Comparison of ENCODE assay signal across 22 cellular contexts in the genomic region with DNA sequence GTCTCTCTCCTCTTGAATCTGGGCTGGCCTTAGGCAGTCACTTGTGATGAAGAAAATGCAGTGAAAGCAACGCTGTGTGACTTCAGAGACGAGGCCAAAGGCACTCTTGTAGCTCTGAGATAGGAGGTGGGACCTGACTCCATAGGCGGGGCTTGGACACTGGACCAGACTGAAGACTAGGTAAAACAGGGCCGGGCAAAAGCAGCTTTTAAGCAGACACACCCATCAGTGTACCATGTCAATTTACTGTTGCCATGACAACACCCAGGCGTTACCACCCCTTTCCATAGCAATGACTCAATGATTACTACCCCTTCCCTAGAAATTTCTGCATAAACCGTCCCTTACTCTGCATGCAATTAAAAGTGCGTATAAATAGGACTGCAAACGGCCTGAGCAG. TPM values are rescaled to one million over a fixed set of nuclear protein-coding genes. Genes with fewer than 3 reads are reported as not detected.
DNase-seq lines count a peak whose midpoint lies in the region; ATAC-seq and TF ChIP-seq lines count a peak whose summit lies in the region.
"Had no signal": no experiment of that assay in that cellular context is flagged by ENCODE, and none has a peak within 500 bp of the region (broad histone marks: within the 10 kb centered on the region; RNA-seq: fewer than 3 reads in every experiment).

No MANE protein-coding gene starts in this region.

- DNase-seq in DMS53 (lab: John Stamatoyannopoulos, UW) (peak; percentile 24), DMS53 treated with DMSO at 0.1 percent for 48 hours (lab: John Stamatoyannopoulos, UW; ENCODE audit: unreplicated experiment) (no peak), EH (ENCODE audit: low read depth) (peak; percentile 3), PC-3 (peak; percentile 14)
- DNase-seq in stimulated activated naive CD8-positive, alpha-beta T cell treated with anti-CD3 and anti-CD28 coated beads, Interleukin-15, amount 100 ng/mL, for 72 hours, result no peak
- DNase-seq: 8988T; activated CD4-positive, CD25-positive, alpha-beta regulatory T cell treated with anti-CD3 and anti-CD28 coated beads, Interleukin-2, amount 50 U/mL, for 72 hours; activated CD8-positive, alpha-beta memory T cell treated with anti-CD3 and anti-CD28 coated beads, Interleukin-2, amount 50 U/mL, for 48 hours; activated effector memory CD4-positive, alpha-beta T cell treated with Interleukin-2 at 50 U/mL for 16 hours; Caco-2; endodermal cell; NCI-H1694; small intestine; upper lobe of left lung had no signal

- H3K27ac Mint-ChIP-seq in stimulated activated naive CD8-positive, alpha-beta T cell treated with anti-CD3 and anti-CD28 coated beads, Interleukin-15, amount 100 ng/mL, for 72 hours, result no peak overlapping the region
- H3K27ac Mint-ChIP-seq: brain, endodermal cell had no signal

- no peak overlapping the region for H3K4me2 ChIP-seq in PC-3 (ENCODE audit: low read length)

- H3K4me1 Mint-ChIP-seq in stimulated activated naive CD8-positive, alpha-beta T cell treated with anti-CD3 and anti-CD28 coated beads, Interleukin-15, amount 100 ng/mL, for 72 hours, result peaks cover 41% of the 10 kb centered on the region

- BruUV-seq in PC-3 (replicated peaks; lab: Mats Ljungman, UMichigan), result no TSS peak

- no peaks in the 10 kb centered on the region for H3K4me1 ChIP-seq in PC-3 (ENCODE audit: insufficient read depth, low read length)
- H3K4me1 ChIP-seq: Caco-2 had no signal

- H3K9me3 ChIP-seq in PC-3 (ENCODE audit: low read length), result no peaks in the 10 kb centered on the region
- H3K9me3 ChIP-seq: Caco-2, upper lobe of left lung had no signal

- no peaks in the 10 kb centered on the region for H3K79me2 ChIP-seq in PC-3 (ENCODE audit: low read length)

- no peaks in the 10 kb centered on the region for H3F3A ChIP-seq in PC-3 (ENCODE audit: low read length, unreplicated experiment)

- no peaks in the 10 kb centered on the region for H4K20me1 ChIP-seq in PC-3 (ENCODE audit: low read length)

- no peaks in the 10 kb centered on the region for H3K9me3 Mint-ChIP-seq in stimulated activated naive CD8-positive, alpha-beta T cell treated with anti-CD3 and anti-CD28 coated beads, Interleukin-15, amount 100 ng/mL, for 72 hours
- H3K9me3 Mint-ChIP-seq: brain, endodermal cell, neural crest cell had no signal

- H3K27me3 ChIP-seq in PC-3 (ENCODE audit: low read length), result no peaks in the 10 kb centered on the region
- H3K27me3 ChIP-seq: upper lobe of left lung had no signal

- H3K4me3 ChIP-seq in PC-3 (ENCODE audit: low read length), result no peak overlapping the region
- H3K4me3 ChIP-seq: upper lobe of left lung had no signal

- H3K27me3 Mint-ChIP-seq in stimulated activated naive CD8-positive, alpha-beta T cell treated with anti-CD3 and anti-CD28 coated beads, Interleukin-15, amount 100 ng/mL, for 72 hours, result no peaks in the 10 kb centered on the region

- no peak overlapping the region for H3K27ac ChIP-seq in PC-3 (ENCODE audit: low read length)
- H3K27ac ChIP-seq: upper lobe of left lung had no signal

- no peak overlapping the region for H3K9ac ChIP-seq in PC-3 (ENCODE audit: low read length)

- H3K9me2 ChIP-seq in PC-3 (replicated peaks; ENCODE audit: low read length), result no peaks in the 10 kb centered on the region

- intact Hi-C loops in PC-3 (cut with micrococcal nuclease), result no loop called here

- CTCF ChIA-PET in PC-3 (lab: Charles Lee), result no interaction called here

- H3K36me3 ChIP-seq in PC-3 (ENCODE audit: low read depth, low read length), result no peaks in the 10 kb centered on the region
- H3K36me3 ChIP-seq: upper lobe of left lung had no signal

- no peak for ATAC-seq in PC-3
- ATAC-seq in esophagus mucosa, result peak; percentile 48
- ATAC-seq in HG03039 (IDR thresholded peaks at IDR 0.05; ENCODE audit: unreplicated experiment), result no peak
- no peak for ATAC-seq in GM21737 (IDR thresholded peaks at IDR 0.05; ENCODE audit: unreplicated experiment)
- no peak for ATAC-seq in stimulated activated naive CD8-positive, alpha-beta T cell treated with anti-CD3 and anti-CD28 coated beads, Interleukin-15, amount 100 ng/mL, for 72 hours
- ATAC-seq: left lobe of liver, SK-N-SH treated with all-trans-retinoic acid at 6 μM for 48 hours had no signal

- TF ChIP-seq CTCF in PC-3 (conservative IDR thresholded peaks at IDR 0.05; ENCODE audit: low read depth, low read length), result no peak

- no peak overlapping the region for H2AFZ ChIP-seq in PC-3 (ENCODE audit: low read length)

- H3K4me3 Mint-ChIP-seq in stimulated activated naive CD8-positive, alpha-beta T cell treated with anti-CD3 and anti-CD28 coated beads, Interleukin-15, amount 100 ng/mL, for 72 hours, result no peak overlapping the region
- H3K4me3 Mint-ChIP-seq: endodermal cell, neural crest cell had no signal

- POLR2A ChIA-PET in PC-3 (lab: Charles Lee; ENCODE audit: unreplicated experiment), result no interaction called here

RNA-seq across cellular contexts. Expression of a gene that starts 6.6 kb away (rescaled TPM):
- total RNA-seq in PC-3 (2014; rRNA removed), result 11.3 and 22.9 TPM in 2 replicates
- total RNA-seq in esophagus mucosa, result 6.7 TPM

RNA-seq across cellular contexts. Expression of a gene that starts 13.9 kb away (rescaled TPM):
- total RNA-seq in PC-3 (2014; rRNA removed) (2.1 and 3.5 TPM in 2 replicates), esophagus mucosa (0.20 TPM)

RNA-seq across cellular contexts. Expression of a gene that starts 31.7 kb away (rescaled TPM):
- total RNA-seq in PC-3 (2014; rRNA removed) (not detected in 2 replicates), esophagus mucosa (not detected)
- total RNA-seq: left lobe of liver, neural crest cell, pulmonary artery endothelial cell, upper lobe of left lung had no signal

RNA-seq across cellular contexts. Expression of a gene that starts 47.9 kb away (rescaled TPM):
- total RNA-seq in PC-3 (2014; rRNA removed) (7.2 and 8.7 TPM in 2 replicates), esophagus mucosa (not detected)
- total RNA-seq: left lobe of liver, upper lobe of left lung had no signal

RNA-seq across cellular contexts. Expression of a gene that starts 55.7 kb away (rescaled TPM):
- not detected in 2 replicates for total RNA-seq in PC-3 (2014; rRNA removed)
- total RNA-seq in esophagus mucosa, result not detected
- total RNA-seq: Caco-2, endodermal cell, left lobe of liver, neural crest cell, pulmonary artery endothelial cell, upper lobe of left lung had no signal

Comparison
In these comparisons a context has a peak if more than half of its experiments do, and no peak if none do; other contexts are left out.
1. DNase-seq: peak in DMS53 (single experiment), EH (single experiment) and PC-3 (single experiment); none in DMS53 treated with DMSO at 0.1 percent for 48 hours (single experiment) and stimulated activated naive CD8-positive, alpha-beta T cell treated with anti-CD3 and anti-CD28 coated beads, Interleukin-15, amount 100 ng/mL, for 72 hours (0 of 2).